Comparison of ENCODE assay signal across 19 cellular contexts in the genomic region with DNA sequence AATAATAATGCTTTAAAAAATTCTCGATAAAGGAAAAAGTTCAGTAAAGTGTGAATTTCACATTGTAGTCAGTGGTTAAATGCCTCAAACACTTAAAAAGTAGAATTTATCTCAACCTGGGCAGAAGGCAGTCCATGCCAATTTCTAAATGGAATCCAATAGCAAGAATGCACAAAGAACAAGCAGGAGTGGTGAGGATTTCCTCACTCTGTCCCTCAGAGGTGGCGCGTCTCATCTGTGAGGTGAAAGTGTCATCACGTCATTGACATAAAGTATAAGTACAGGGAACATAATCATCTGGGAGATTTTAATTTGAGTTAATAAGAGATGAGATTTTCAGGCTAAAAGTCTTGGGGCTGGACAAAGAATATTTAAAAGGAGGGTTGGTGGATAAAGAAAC. TPM values are rescaled to one million over a fixed set of nuclear protein-coding genes. Genes with fewer than 3 reads are reported as not detected.
DNase-seq lines count a peak whose midpoint lies in the region; ATAC-seq and TF ChIP-seq lines count a peak whose summit lies in the region.
"Had no signal": no experiment of that assay in that cellular context is flagged by ENCODE, and none has a peak within 500 bp of the region (broad histone marks: within the 10 kb centered on the region; RNA-seq: fewer than 3 reads in every experiment).

No MANE protein-coding gene starts in this region.

- H3K4me3 ChIP-seq in CD4-positive, CD25-positive, alpha-beta regulatory T cell (ENCODE audit: low read depth, low read length) = peak overlapping the region; percentile 30
- no peak overlapping the region for H3K4me3 ChIP-seq in upper lobe of left lung
- H3K4me3 ChIP-seq: BLaER1 treated with 17β-estradiol and CSF1 and Interleukin-3, amounts not matched to agents 10 nM and 100 nM; GM12878; HAP-1 had no signal

- ATAC-seq in CD4-positive, CD25-positive, alpha-beta regulatory T cell (ENCODE audit: low read depth in 2 of 2) = no peak
- ATAC-seq in activated CD8-positive, alpha-beta T cell treated with anti-CD3 and anti-CD28 coated beads, Interleukin-2, amount 10 ng/mL, durations not matched to agents 7 days and 5 days = no peak
- ATAC-seq in effector memory CD8-positive, alpha-beta T cell (replicated peaks) = no peak
- no peak for ATAC-seq in stimulated activated memory B cell treated with anti-CD40 and anti-IgM and Interleukin-4, amounts not matched to agents 10 μg/mL and 1 μg/mL and 100 μg/mL, for 72 hours
- ATAC-seq in upper lobe of left lung (ENCODE audit: low FRiP score in 2 of 2) = no peak
- ATAC-seq: GM12878, PC-3 had no signal

- TF ChIP-seq CTCF in upper lobe of left lung (IDR thresholded peaks at IDR 0.05) = no peak

- H3K4me1 Mint-ChIP-seq in activated CD4-positive, alpha-beta T cell treated with anti-CD3 and anti-CD28 coated beads, Interleukin-2, amount 10 ng/mL, durations not matched to agents 24 days and 14 days = peaks cover 83% of the 10 kb centered on the region
- H3K4me1 Mint-ChIP-seq in CD4-positive, CD25-positive, alpha-beta regulatory T cell = peaks cover 36 to 92% (median 68%) of the 10 kb centered on the region in 4 donors
- H3K4me1 Mint-ChIP-seq in activated CD8-positive, alpha-beta T cell treated with anti-CD3 and anti-CD28 coated beads, Interleukin-2, amount 10 ng/mL, durations not matched to agents 7 days and 5 days (ENCODE audit: low read depth) = peaks cover 89% of the 10 kb centered on the region
- H3K4me1 Mint-ChIP-seq in effector memory CD8-positive, alpha-beta T cell (ENCODE audit: low read depth in 2 of 2) = peaks cover 52 to 71% of the 10 kb centered on the region in 2 donors
- H3K4me1 Mint-ChIP-seq in stimulated activated memory B cell treated with anti-CD40 and anti-IgM and Interleukin-4, amounts not matched to agents 10 μg/mL and 1 μg/mL and 100 μg/mL, for 72 hours = no peaks in the 10 kb centered on the region

- DNase-seq in activated CD4-positive, alpha-beta T cell treated with anti-CD3 and anti-CD28 coated beads, Interleukin-2, amount 10 ng/mL, durations not matched to agents 24 days and 14 days = no peak
- no peak for DNase-seq in activated CD4-positive, alpha-beta T cell treated with anti-CD3 and anti-CD28 coated beads, Interleukin-2, amount 50 U/mL, for 48 hours
- no peak for DNase-seq in CD4-positive, CD25-positive, alpha-beta regulatory T cell
- no peak for DNase-seq in activated CD8-positive, alpha-beta T cell treated with anti-CD3 and anti-CD28 coated beads, Interleukin-2, amount 10 ng/mL, durations not matched to agents 7 days and 5 days
- DNase-seq in effector memory CD8-positive, alpha-beta T cell = no peak
- DNase-seq in amygdala (lab: John Stamatoyannopoulos, UW) (no peak), upper lobe of left lung (no peak)
- DNase-seq: Calu3, KG1, NCI-H1048, NCI-H146, NCI-H446 treated with DMSO at 0.1 percent for 48 hours, NCI-H748 treated with DMSO at 0.1 percent for 48 hours, PC-3 had no signal

- peaks cover 78% of the 10 kb centered on the region for H3K36me3 Mint-ChIP-seq in activated CD4-positive, alpha-beta T cell treated with anti-CD3 and anti-CD28 coated beads, Interleukin-2, amount 10 ng/mL, durations not matched to agents 24 days and 14 days (ENCODE audit: low read depth)
- H3K36me3 Mint-ChIP-seq in CD4-positive, CD25-positive, alpha-beta regulatory T cell = peaks cover 60% of the 10 kb centered on the region
- H3K36me3 Mint-ChIP-seq in activated CD8-positive, alpha-beta T cell treated with anti-CD3 and anti-CD28 coated beads, Interleukin-2, amount 10 ng/mL, durations not matched to agents 7 days and 5 days (ENCODE audit: low read depth) = peaks cover 85% of the 10 kb centered on the region
- peaks cover 10% of the 10 kb centered on the region for H3K36me3 Mint-ChIP-seq in effector memory CD8-positive, alpha-beta T cell (ENCODE audit: insufficient read depth)
- no peaks in the 10 kb centered on the region for H3K36me3 Mint-ChIP-seq in stimulated activated memory B cell treated with anti-CD40 and anti-IgM and Interleukin-4, amounts not matched to agents 10 μg/mL and 1 μg/mL and 100 μg/mL, for 72 hours

- no peaks in the 10 kb centered on the region for H3K27me3 ChIP-seq in CD4-positive, CD25-positive, alpha-beta regulatory T cell (ENCODE audit: control insufficient read depth, insufficient read depth, low read length)
- no peaks in the 10 kb centered on the region for H3K27me3 ChIP-seq in upper lobe of left lung
- H3K27me3 ChIP-seq: BLaER1 treated with 17β-estradiol and CSF1 and Interleukin-3, amounts not matched to agents 10 nM and 100 nM had no signal

- CTCF ChIA-PET in activated CD8-positive, alpha-beta T cell treated with anti-CD3 and anti-CD28 coated beads, Interleukin-2, amount 10 ng/mL, durations not matched to agents 7 days and 5 days (lab: Charles Lee) = interaction anchor here (1.0 to 8.7 kb wide), 8 partner anchors 8 to 117 kb away, joined by 3 to 131 read pairs (median 4); partner anchors contain the start of gene PRKCQ

- WGBS in upper lobe of left lung, 2 donors = 91 to 94% methylated on average over 4 of the region's 4 CpGs

- intact Hi-C loops in activated CD4-positive, alpha-beta T cell treated with anti-CD3 and anti-CD28 coated beads, Interleukin-2, amount 10 ng/mL, durations not matched to agents 24 days and 14 days (cut with micrococcal nuclease) = loop anchor here (10.0 kb wide), 1 partner anchor 535 kb away; no protein-coding TSS in a partner anchor

- no peak for TF ChIP-seq EP300 in upper lobe of left lung (IDR thresholded peaks at IDR 0.05)

- H3K27ac ChIP-seq in CD4-positive, CD25-positive, alpha-beta regulatory T cell (ENCODE audit: insufficient read depth, low read length, poor library complexity, severe bottlenecking) = peak overlapping the region; percentile 83
- H3K27ac ChIP-seq in upper lobe of left lung = no peak overlapping the region
- H3K27ac ChIP-seq: BLaER1 treated with 17β-estradiol and CSF1 and Interleukin-3, amounts not matched to agents 10 nM and 100 nM had no signal

- peaks cover 92% of the 10 kb centered on the region for H3K4me1 ChIP-seq in CD4-positive, CD25-positive, alpha-beta regulatory T cell (ENCODE audit: control insufficient read depth, insufficient read depth, low read length, poor library complexity, severe bottlenecking)
- no peaks in the 10 kb centered on the region for H3K4me1 ChIP-seq in upper lobe of left lung

- no peaks in the 10 kb centered on the region for H3K27me3 Mint-ChIP-seq in activated CD4-positive, alpha-beta T cell treated with anti-CD3 and anti-CD28 coated beads, Interleukin-2, amount 10 ng/mL, durations not matched to agents 24 days and 14 days
- H3K27me3 Mint-ChIP-seq in CD4-positive, CD25-positive, alpha-beta regulatory T cell = no peaks in the 10 kb centered on the region
- no peaks in the 10 kb centered on the region for H3K27me3 Mint-ChIP-seq in activated CD8-positive, alpha-beta T cell treated with anti-CD3 and anti-CD28 coated beads, Interleukin-2, amount 10 ng/mL, durations not matched to agents 7 days and 5 days (ENCODE audit: low read depth)
- H3K27me3 Mint-ChIP-seq in effector memory CD8-positive, alpha-beta T cell = no peaks in the 10 kb centered on the region
- peaks cover 21% of the 10 kb centered on the region for H3K27me3 Mint-ChIP-seq in stimulated activated memory B cell treated with anti-CD40 and anti-IgM and Interleukin-4, amounts not matched to agents 10 μg/mL and 1 μg/mL and 100 μg/mL, for 72 hours

- no peaks in the 10 kb centered on the region for H3K9me3 ChIP-seq in CD4-positive, CD25-positive, alpha-beta regulatory T cell (ENCODE audit: control insufficient read depth in 2 of 2, low read length in 2 of 2)
- H3K9me3 ChIP-seq in upper lobe of left lung = no peaks in the 10 kb centered on the region
- H3K9me3 ChIP-seq: BLaER1 treated with 17β-estradiol and CSF1 and Interleukin-3, amounts not matched to agents 10 nM and 100 nM; HAP-1 had no signal

- POLR2A ChIA-PET in activated CD8-positive, alpha-beta T cell treated with anti-CD3 and anti-CD28 coated beads, Interleukin-2, amount 10 ng/mL, durations not matched to agents 7 days and 5 days (lab: Charles Lee) = interaction anchor here (1.3 to 13.6 kb wide), 3 partner anchors 9 to 20 kb away, joined by 5 to 239 read pairs (median 6); partner anchors contain the start of gene PRKCQ

- H3K9me3 Mint-ChIP-seq in activated CD4-positive, alpha-beta T cell treated with anti-CD3 and anti-CD28 coated beads, Interleukin-2, amount 10 ng/mL, durations not matched to agents 24 days and 14 days = no peaks in the 10 kb centered on the region
- no peaks in the 10 kb centered on the region for H3K9me3 Mint-ChIP-seq in CD4-positive, CD25-positive, alpha-beta regulatory T cell
- no peaks in the 10 kb centered on the region for H3K9me3 Mint-ChIP-seq in activated CD8-positive, alpha-beta T cell treated with anti-CD3 and anti-CD28 coated beads, Interleukin-2, amount 10 ng/mL, durations not matched to agents 7 days and 5 days (ENCODE audit: insufficient read depth)
- H3K9me3 Mint-ChIP-seq in effector memory CD8-positive, alpha-beta T cell = no peaks in the 10 kb centered on the region
- H3K9me3 Mint-ChIP-seq in stimulated activated memory B cell treated with anti-CD40 and anti-IgM and Interleukin-4, amounts not matched to agents 10 μg/mL and 1 μg/mL and 100 μg/mL, for 72 hours = no peaks in the 10 kb centered on the region

- peak overlapping the region; percentile 56 for H3K27ac Mint-ChIP-seq in activated CD4-positive, alpha-beta T cell treated with anti-CD3 and anti-CD28 coated beads, Interleukin-2, amount 10 ng/mL, durations not matched to agents 24 days and 14 days
- peak overlapping the region; percentile 92 to 99 (median 92) for H3K27ac Mint-ChIP-seq in CD4-positive, CD25-positive, alpha-beta regulatory T cell
- H3K27ac Mint-ChIP-seq in activated CD8-positive, alpha-beta T cell treated with anti-CD3 and anti-CD28 coated beads, Interleukin-2, amount 10 ng/mL, durations not matched to agents 7 days and 5 days = peak overlapping the region; percentile 68
- H3K27ac Mint-ChIP-seq in effector memory CD8-positive, alpha-beta T cell = peak overlapping the region; percentile 79 to 92
- no peak overlapping the region for H3K27ac Mint-ChIP-seq in stimulated activated memory B cell treated with anti-CD40 and anti-IgM and Interleukin-4, amounts not matched to agents 10 μg/mL and 1 μg/mL and 100 μg/mL, for 72 hours

- peaks cover 25% of the 10 kb centered on the region for H3K36me3 ChIP-seq in CD4-positive, CD25-positive, alpha-beta regulatory T cell (ENCODE audit: control insufficient read depth, insufficient read depth, low read length)
- no peaks in the 10 kb centered on the region for H3K36me3 ChIP-seq in upper lobe of left lung
- H3K36me3 ChIP-seq: HAP-1 had no signal

- peak overlapping the region; percentile 13 for H3K4me3 Mint-ChIP-seq in activated CD4-positive, alpha-beta T cell treated with anti-CD3 and anti-CD28 coated beads, Interleukin-2, amount 10 ng/mL, durations not matched to agents 24 days and 14 days
- peak overlapping the region in 3 of 4 donors; percentile 52 to 85 (median 73) for H3K4me3 Mint-ChIP-seq in CD4-positive, CD25-positive, alpha-beta regulatory T cell
- H3K4me3 Mint-ChIP-seq in activated CD8-positive, alpha-beta T cell treated with anti-CD3 and anti-CD28 coated beads, Interleukin-2, amount 10 ng/mL, durations not matched to agents 7 days and 5 days = peak overlapping the region; percentile 1
- peak overlapping the region in 1 of 2 donors; percentile 22 for H3K4me3 Mint-ChIP-seq in effector memory CD8-positive, alpha-beta T cell
- H3K4me3 Mint-ChIP-seq in stimulated activated memory B cell treated with anti-CD40 and anti-IgM and Interleukin-4, amounts not matched to agents 10 μg/mL and 1 μg/mL and 100 μg/mL, for 72 hours = no peak overlapping the region

- TF ChIP-seq POLR2A in upper lobe of left lung (IDR thresholded peaks at IDR 0.05) = no peak

RNA-seq across cellular contexts. Expression of gene PRKCQ, which starts 10.0 kb away (rescaled TPM):
- 36.0 TPM in 2 replicates for total RNA-seq in activated CD4-positive, alpha-beta T cell treated with anti-CD3 and anti-CD28 coated beads, Interleukin-2, amount 10 ng/mL, durations not matched to agents 24 days and 14 days
- total RNA-seq in CD4-positive, CD25-positive, alpha-beta regulatory T cell = 87.3 TPM
- 10 to 100 TPM; 62.4 to 70.3 (median 66.8) TPM for polyA plus RNA-seq in CD4-positive, CD25-positive, alpha-beta regulatory T cell
- total RNA-seq in activated CD8-positive, alpha-beta T cell treated with anti-CD3 and anti-CD28 coated beads, Interleukin-2, amount 10 ng/mL, durations not matched to agents 7 days and 5 days = 10 to 100 TPM; 60.1 to 60.9 TPM
- total RNA-seq in upper lobe of left lung = 10 to 100 TPM in 3 of 6 donors, 1 to 10 TPM in 3; 6.5 to 16.8 (median 11.2) TPM
- total RNA-seq: A172, PC-3 had no signal
